1 cellular context compared by ENCODE assay signal in the genomic region with DNA sequence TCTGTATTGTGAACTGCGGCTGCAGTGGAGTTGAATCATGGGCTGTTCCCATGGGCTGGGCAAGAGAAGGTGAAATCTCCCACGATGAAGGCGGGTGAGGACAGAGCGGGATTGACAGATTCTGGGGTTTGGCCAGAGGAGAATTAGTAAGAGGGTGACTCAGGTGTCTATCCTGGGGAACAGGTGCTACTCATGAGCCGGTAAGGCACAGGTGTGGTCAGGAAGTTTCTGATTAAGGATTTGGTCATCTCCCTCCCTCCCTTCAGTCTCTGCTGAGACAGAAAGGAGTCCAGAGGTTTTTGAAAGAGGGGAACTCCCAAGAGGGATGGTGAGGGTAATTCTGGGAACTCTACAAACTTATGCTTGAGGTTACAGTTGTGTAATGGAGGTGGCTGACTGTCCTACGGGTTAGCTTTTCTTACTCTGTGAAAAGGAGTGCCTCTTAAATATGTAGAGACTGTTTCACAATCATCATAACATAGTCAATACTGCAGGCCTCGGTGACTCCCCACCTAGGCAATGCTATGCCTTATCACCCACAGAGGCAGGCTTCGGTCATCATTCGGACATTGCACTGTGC.
TF ChIP-seq lines count a peak whose summit lies in the region.

No MANE protein-coding gene starts in this region.

TF ChIP-seq in HepG2, 621 proteins besides CTCF, POLR2A, EP300 and RAD21 (continues in another document):
- TF ChIP-seq AGO1 (IDR thresholded peaks at IDR 0.05; ENCODE audit: low read depth, low read length, poor library complexity, severe bottlenecking): no peak
- TF ChIP-seq, protein P1, sequence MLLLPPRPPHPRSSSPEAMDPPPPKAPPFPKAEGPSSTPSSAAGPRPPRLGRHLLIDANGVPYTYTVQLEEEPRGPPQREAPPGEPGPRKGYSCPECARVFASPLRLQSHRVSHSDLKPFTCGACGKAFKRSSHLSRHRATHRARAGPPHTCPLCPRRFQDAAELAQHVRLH (CRISPR knock-in tag; IDR thresholded peaks at IDR 0.05; ENCODE audit: borderline replicate concordance, low read depth): no peak
- 0 out of 2 replicates have a peak, but pooled peaks have one; percentile 21 for TF ChIP-seq FOSL2 (CRISPR knock-in tag; IDR thresholded peaks at IDR 0.05)
- TF ChIP-seq, protein P2, sequence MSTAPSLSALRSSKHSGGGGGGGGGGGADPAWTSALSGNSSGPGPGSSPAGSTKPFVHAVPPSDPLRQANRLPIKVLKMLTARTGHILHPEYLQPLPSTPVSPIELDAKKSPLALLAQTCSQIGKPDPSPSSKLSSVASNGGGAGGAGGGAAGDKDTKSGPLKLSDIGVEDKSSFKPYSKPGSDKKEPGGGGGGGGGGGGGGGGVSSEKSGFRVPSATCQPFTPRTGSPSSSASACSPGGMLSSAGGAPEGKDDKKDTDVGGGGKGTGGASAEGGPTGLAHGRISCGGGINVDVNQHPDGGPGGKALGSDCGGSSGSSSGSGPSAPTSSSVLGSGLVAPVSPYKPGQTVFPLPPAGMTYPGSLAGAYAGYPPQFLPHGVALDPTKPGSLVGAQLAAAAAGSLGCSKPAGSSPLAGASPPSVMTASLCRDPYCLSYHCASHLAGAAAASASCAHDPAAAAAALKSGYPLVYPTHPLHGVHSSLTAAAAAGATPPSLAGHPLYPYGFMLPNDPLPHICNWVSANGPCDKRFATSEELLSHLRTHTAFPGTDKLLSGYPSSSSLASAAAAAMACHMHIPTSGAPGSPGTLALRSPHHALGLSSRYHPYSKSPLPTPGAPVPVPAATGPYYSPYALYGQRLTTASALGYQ (CRISPR knock-in tag; IDR thresholded peaks at IDR 0.05): no peak
- no peak for TF ChIP-seq PRMT3 (CRISPR knock-in tag; IDR thresholded peaks at IDR 0.05; ENCODE audit: borderline replicate concordance, low read depth)
- no peak for TF ChIP-seq ZNF12 (CRISPR knock-in tag; IDR thresholded peaks at IDR 0.05)
- TF ChIP-seq, protein P3, sequence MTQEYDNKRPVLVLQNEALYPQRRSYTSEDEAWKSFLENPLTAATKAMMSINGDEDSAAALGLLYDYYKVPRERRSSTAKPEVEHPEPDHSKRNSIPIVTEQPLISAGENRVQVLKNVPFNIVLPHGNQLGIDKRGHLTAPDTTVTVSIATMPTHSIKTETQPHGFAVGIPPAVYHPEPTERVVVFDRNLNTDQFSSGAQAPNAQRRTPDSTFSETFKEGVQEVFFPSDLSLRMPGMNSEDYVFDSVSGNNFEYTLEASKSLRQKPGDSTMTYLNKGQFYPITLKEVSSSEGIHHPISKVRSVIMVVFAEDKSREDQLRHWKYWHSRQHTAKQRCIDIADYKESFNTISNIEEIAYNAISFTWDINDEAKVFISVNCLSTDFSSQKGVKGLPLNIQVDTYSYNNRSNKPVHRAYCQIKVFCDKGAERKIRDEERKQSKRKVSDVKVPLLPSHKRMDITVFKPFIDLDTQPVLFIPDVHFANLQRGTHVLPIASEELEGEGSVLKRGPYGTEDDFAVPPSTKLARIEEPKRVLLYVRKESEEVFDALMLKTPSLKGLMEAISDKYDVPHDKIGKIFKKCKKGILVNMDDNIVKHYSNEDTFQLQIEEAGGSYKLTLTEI (CRISPR knock-in tag; conservative IDR thresholded peaks at IDR 0.05): no peak
- TF ChIP-seq MLLT10 (CRISPR knock-in tag; IDR thresholded peaks at IDR 0.05): no peak
- no peak for TF ChIP-seq YY1 (IDR thresholded peaks at IDR 0.05; ENCODE audit: insufficient read depth, insufficient replicate concordance, low read depth, low read length)
- no peak for TF ChIP-seq SP4 (CRISPR knock-in tag; IDR thresholded peaks at IDR 0.05)
- no peak for TF ChIP-seq FOXP1 (IDR thresholded peaks at IDR 0.05)
- no peak for TF ChIP-seq FOXP1 (CRISPR knock-in tag; IDR thresholded peaks at IDR 0.05)
- TF ChIP-seq GATAD2A (CRISPR knock-in tag; IDR thresholded peaks at IDR 0.05): peak; percentile 23; the same call in 1 of the 2 replicates
- no peak for TF ChIP-seq ONECUT2 (CRISPR knock-in tag; IDR thresholded peaks at IDR 0.05)
- no peak for TF ChIP-seq NFKBIZ (CRISPR knock-in tag; IDR thresholded peaks at IDR 0.05)
- TF ChIP-seq KLF9 (CRISPR knock-in tag; IDR thresholded peaks at IDR 0.05; ENCODE audit: low read depth): no peak
- peak; percentile 76 for TF ChIP-seq CEBPB (IDR thresholded peaks at IDR 0.05; ENCODE audit: borderline replicate concordance, low read depth, low read length)
- TF ChIP-seq, protein P4, sequence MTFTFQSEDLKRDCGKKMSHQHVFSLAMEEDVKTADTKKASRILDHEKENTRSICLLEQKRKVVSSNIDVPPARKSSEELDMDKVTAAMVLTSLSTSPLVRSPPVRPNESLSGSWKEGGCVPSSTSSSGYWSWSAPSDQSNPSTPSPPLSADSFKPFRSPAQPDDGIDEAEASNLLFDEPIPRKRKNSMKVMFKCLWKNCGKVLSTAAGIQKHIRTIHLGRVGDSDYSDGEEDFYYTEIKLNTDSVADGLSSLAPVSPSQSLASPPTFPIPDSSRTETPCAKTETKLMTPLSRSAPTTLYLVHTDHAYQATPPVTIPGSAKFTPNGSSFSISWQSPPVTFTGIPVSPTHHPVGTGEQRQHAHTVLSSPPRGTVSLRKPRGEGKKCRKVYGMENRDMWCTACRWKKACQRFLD (CRISPR knock-in tag; IDR thresholded peaks at IDR 0.05; ENCODE audit: borderline replicate concordance): no peak
- no peak for TF ChIP-seq ARNT (IDR thresholded peaks at IDR 0.05)
- no peak for TF ChIP-seq NFE2 (CRISPR knock-in tag; IDR thresholded peaks at IDR 0.05)
- TF ChIP-seq, protein P5, sequence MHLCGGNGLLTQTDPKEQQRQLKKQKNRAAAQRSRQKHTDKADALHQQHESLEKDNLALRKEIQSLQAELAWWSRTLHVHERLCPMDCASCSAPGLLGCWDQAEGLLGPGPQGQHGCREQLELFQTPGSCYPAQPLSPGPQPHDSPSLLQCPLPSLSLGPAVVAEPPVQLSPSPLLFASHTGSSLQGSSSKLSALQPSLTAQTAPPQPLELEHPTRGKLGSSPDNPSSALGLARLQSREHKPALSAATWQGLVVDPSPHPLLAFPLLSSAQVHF (CRISPR knock-in tag; IDR thresholded peaks at IDR 0.05): no peak
- TF ChIP-seq CBX5 (CRISPR knock-in tag; IDR thresholded peaks at IDR 0.05; ENCODE audit: borderline replicate concordance): no peak
- no peak for TF ChIP-seq TGIF2 (CRISPR knock-in tag; IDR thresholded peaks at IDR 0.05)
- no peak for TF ChIP-seq NFIC (IDR thresholded peaks at IDR 0.05; ENCODE audit: low read length)
- TF ChIP-seq, protein P6, sequence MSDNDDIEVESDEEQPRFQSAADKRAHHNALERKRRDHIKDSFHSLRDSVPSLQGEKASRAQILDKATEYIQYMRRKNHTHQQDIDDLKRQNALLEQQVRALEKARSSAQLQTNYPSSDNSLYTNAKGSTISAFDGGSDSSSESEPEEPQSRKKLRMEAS (IDR thresholded peaks at IDR 0.05): no peak
- TF ChIP-seq, protein P7, sequence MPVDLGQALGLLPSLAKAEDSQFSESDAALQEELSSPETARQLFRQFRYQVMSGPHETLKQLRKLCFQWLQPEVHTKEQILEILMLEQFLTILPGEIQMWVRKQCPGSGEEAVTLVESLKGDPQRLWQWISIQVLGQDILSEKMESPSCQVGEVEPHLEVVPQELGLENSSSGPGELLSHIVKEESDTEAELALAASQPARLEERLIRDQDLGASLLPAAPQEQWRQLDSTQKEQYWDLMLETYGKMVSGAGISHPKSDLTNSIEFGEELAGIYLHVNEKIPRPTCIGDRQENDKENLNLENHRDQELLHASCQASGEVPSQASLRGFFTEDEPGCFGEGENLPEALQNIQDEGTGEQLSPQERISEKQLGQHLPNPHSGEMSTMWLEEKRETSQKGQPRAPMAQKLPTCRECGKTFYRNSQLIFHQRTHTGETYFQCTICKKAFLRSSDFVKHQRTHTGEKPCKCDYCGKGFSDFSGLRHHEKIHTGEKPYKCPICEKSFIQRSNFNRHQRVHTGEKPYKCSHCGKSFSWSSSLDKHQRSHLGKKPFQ (CRISPR knock-in tag; IDR thresholded peaks at IDR 0.05; ENCODE audit: insufficient replicate concordance): no peak
- TF ChIP-seq, protein P8, sequence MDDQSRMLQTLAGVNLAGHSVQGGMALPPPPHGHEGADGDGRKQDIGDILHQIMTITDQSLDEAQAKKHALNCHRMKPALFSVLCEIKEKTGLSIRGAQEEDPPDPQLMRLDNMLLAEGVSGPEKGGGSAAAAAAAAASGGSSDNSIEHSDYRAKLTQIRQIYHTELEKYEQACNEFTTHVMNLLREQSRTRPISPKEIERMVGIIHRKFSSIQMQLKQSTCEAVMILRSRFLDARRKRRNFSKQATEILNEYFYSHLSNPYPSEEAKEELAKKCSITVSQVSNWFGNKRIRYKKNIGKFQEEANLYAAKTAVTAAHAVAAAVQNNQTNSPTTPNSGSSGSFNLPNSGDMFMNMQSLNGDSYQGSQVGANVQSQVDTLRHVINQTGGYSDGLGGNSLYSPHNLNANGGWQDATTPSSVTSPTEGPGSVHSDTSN (CRISPR knock-in tag; IDR thresholded peaks at IDR 0.05; ENCODE audit: borderline replicate concordance): no peak
- TF ChIP-seq NR1H2 (CRISPR knock-in tag; IDR thresholded peaks at IDR 0.05; ENCODE audit: borderline replicate concordance, low read depth): no peak
- TF ChIP-seq, protein P9, sequence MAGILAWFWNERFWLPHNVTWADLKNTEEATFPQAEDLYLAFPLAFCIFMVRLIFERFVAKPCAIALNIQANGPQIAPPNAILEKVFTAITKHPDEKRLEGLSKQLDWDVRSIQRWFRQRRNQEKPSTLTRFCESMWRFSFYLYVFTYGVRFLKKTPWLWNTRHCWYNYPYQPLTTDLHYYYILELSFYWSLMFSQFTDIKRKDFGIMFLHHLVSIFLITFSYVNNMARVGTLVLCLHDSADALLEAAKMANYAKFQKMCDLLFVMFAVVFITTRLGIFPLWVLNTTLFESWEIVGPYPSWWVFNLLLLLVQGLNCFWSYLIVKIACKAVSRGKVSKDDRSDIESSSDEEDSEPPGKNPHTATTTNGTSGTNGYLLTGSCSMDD (CRISPR knock-in tag; IDR thresholded peaks at IDR 0.05): no peak
- TF ChIP-seq, protein P10, sequence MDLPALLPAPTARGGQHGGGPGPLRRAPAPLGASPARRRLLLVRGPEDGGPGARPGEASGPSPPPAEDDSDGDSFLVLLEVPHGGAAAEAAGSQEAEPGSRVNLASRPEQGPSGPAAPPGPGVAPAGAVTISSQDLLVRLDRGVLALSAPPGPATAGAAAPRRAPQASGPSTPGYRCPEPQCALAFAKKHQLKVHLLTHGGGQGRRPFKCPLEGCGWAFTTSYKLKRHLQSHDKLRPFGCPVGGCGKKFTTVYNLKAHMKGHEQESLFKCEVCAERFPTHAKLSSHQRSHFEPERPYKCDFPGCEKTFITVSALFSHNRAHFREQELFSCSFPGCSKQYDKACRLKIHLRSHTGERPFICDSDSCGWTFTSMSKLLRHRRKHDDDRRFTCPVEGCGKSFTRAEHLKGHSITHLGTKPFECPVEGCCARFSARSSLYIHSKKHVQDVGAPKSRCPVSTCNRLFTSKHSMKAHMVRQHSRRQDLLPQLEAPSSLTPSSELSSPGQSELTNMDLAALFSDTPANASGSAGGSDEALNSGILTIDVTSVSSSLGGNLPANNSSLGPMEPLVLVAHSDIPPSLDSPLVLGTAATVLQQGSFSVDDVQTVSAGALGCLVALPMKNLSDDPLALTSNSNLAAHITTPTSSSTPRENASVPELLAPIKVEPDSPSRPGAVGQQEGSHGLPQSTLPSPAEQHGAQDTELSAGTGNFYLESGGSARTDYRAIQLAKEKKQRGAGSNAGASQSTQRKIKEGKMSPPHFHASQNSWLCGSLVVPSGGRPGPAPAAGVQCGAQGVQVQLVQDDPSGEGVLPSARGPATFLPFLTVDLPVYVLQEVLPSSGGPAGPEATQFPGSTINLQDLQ (CRISPR knock-in tag; IDR thresholded peaks at IDR 0.05): no peak
- TF ChIP-seq, protein P11, sequence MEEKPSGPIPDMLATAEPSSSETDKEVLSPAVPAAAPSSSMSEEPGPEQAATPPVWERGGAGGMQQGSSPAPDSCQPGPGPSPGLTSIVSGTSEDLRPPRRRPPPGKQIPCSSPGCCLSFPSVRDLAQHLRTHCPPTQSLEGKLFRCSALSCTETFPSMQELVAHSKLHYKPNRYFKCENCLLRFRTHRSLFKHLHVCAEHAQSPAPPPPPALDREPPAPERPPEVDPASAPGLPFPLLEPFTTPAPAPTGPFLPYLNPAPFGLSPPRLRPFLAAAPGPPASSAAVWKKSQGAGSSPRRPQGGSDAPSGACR (CRISPR knock-in tag; IDR thresholded peaks at IDR 0.05): no peak
- no peak for TF ChIP-seq ZNF792 (CRISPR knock-in tag; IDR thresholded peaks at IDR 0.05)
- no peak for TF ChIP-seq NRL (CRISPR knock-in tag; IDR thresholded peaks at IDR 0.05; ENCODE audit: borderline replicate concordance)
- TF ChIP-seq ZNF773 (CRISPR knock-in tag; IDR thresholded peaks at IDR 0.05; ENCODE audit: borderline replicate concordance): no peak
- TF ChIP-seq SALL1 (CRISPR knock-in tag; IDR thresholded peaks at IDR 0.05): peak; percentile 40; the same call in 1 of the 2 replicates
- TF ChIP-seq ZFX (CRISPR knock-in tag; IDR thresholded peaks at IDR 0.05; ENCODE audit: low read depth): no peak
- no peak for TF ChIP-seq TBX3 (IDR thresholded peaks at IDR 0.05; ENCODE audit: borderline replicate concordance)
- TF ChIP-seq RFX3 (CRISPR knock-in tag; IDR thresholded peaks at IDR 0.05): no peak
- TF ChIP-seq ZZZ3 (CRISPR knock-in tag; IDR thresholded peaks at IDR 0.05; ENCODE audit: borderline replicate concordance): no peak
